1 cellular context compared by ENCODE assay signal in the genomic region with DNA sequence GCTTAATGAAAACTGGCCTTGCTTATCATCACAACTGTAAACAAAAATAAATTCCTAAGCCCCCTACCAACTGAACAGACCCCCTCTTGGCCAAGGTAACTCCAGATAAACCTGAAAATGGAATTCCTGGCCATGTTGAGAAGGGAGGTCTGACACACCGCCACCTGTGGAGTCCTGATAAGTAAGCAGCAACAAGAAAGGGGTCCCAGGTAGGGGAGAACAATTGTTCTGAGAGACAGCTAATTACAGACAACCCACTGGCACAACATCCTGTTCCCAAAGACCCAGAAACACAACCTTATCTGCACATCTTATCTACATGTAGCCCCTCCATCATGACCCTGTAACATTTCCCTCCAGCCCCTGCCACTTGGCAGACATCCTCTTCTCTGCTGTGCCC.
TF ChIP-seq lines count a peak whose summit lies in the region.

No MANE protein-coding gene starts in this region.

TF ChIP-seq in GM23338, 12 proteins besides CTCF, POLR2A, EP300 and RAD21 (continued from another document):
- TF ChIP-seq, protein P1, sequence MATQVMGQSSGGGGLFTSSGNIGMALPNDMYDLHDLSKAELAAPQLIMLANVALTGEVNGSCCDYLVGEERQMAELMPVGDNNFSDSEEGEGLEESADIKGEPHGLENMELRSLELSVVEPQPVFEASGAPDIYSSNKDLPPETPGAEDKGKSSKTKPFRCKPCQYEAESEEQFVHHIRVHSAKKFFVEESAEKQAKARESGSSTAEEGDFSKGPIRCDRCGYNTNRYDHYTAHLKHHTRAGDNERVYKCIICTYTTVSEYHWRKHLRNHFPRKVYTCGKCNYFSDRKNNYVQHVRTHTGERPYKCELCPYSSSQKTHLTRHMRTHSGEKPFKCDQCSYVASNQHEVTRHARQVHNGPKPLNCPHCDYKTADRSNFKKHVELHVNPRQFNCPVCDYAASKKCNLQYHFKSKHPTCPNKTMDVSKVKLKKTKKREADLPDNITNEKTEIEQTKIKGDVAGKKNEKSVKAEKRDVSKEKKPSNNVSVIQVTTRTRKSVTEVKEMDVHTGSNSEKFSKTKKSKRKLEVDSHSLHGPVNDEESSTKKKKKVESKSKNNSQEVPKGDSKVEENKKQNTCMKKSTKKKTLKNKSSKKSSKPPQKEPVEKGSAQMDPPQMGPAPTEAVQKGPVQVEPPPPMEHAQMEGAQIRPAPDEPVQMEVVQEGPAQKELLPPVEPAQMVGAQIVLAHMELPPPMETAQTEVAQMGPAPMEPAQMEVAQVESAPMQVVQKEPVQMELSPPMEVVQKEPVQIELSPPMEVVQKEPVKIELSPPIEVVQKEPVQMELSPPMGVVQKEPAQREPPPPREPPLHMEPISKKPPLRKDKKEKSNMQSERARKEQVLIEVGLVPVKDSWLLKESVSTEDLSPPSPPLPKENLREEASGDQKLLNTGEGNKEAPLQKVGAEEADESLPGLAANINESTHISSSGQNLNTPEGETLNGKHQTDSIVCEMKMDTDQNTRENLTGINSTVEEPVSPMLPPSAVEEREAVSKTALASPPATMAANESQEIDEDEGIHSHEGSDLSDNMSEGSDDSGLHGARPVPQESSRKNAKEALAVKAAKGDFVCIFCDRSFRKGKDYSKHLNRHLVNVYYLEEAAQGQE (IDR thresholded peaks at IDR 0.05; ENCODE audit: unreplicated experiment): no peak
- TF ChIP-seq EZH2phosphoT487 (IDR thresholded peaks at IDR 0.05; ENCODE audit: unreplicated experiment) (no peak), STAT1 (IDR thresholded peaks at IDR 0.05; ENCODE audit: unreplicated experiment) (no peak), CREB1 (CRISPR knock-in tag; IDR thresholded peaks at IDR 0.05; ENCODE audit: low read depth) (no peak), NANOG (IDR thresholded peaks at IDR 0.05; ENCODE audit: borderline replicate concordance) (no peak), ZNF331 (CRISPR knock-in tag; IDR thresholded peaks at IDR 0.05; ENCODE audit: low read depth) (no peak), JUNB (IDR thresholded peaks at IDR 0.05; ENCODE audit: unreplicated experiment) (no peak), POLR2AphosphoS5 (IDR thresholded peaks at IDR 0.05; ENCODE audit: low read depth) (no peak), ZNF114 (CRISPR knock-in tag; IDR thresholded peaks at IDR 0.05) (no peak)
- TF ChIP-seq, protein P2, sequence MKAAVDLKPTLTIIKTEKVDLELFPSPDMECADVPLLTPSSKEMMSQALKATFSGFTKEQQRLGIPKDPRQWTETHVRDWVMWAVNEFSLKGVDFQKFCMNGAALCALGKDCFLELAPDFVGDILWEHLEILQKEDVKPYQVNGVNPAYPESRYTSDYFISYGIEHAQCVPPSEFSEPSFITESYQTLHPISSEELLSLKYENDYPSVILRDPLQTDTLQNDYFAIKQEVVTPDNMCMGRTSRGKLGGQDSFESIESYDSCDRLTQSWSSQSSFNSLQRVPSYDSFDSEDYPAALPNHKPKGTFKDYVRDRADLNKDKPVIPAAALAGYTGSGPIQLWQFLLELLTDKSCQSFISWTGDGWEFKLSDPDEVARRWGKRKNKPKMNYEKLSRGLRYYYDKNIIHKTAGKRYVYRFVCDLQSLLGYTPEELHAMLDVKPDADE (IDR thresholded peaks at IDR 0.05): no peak
- TF ChIP-seq, protein P3, sequence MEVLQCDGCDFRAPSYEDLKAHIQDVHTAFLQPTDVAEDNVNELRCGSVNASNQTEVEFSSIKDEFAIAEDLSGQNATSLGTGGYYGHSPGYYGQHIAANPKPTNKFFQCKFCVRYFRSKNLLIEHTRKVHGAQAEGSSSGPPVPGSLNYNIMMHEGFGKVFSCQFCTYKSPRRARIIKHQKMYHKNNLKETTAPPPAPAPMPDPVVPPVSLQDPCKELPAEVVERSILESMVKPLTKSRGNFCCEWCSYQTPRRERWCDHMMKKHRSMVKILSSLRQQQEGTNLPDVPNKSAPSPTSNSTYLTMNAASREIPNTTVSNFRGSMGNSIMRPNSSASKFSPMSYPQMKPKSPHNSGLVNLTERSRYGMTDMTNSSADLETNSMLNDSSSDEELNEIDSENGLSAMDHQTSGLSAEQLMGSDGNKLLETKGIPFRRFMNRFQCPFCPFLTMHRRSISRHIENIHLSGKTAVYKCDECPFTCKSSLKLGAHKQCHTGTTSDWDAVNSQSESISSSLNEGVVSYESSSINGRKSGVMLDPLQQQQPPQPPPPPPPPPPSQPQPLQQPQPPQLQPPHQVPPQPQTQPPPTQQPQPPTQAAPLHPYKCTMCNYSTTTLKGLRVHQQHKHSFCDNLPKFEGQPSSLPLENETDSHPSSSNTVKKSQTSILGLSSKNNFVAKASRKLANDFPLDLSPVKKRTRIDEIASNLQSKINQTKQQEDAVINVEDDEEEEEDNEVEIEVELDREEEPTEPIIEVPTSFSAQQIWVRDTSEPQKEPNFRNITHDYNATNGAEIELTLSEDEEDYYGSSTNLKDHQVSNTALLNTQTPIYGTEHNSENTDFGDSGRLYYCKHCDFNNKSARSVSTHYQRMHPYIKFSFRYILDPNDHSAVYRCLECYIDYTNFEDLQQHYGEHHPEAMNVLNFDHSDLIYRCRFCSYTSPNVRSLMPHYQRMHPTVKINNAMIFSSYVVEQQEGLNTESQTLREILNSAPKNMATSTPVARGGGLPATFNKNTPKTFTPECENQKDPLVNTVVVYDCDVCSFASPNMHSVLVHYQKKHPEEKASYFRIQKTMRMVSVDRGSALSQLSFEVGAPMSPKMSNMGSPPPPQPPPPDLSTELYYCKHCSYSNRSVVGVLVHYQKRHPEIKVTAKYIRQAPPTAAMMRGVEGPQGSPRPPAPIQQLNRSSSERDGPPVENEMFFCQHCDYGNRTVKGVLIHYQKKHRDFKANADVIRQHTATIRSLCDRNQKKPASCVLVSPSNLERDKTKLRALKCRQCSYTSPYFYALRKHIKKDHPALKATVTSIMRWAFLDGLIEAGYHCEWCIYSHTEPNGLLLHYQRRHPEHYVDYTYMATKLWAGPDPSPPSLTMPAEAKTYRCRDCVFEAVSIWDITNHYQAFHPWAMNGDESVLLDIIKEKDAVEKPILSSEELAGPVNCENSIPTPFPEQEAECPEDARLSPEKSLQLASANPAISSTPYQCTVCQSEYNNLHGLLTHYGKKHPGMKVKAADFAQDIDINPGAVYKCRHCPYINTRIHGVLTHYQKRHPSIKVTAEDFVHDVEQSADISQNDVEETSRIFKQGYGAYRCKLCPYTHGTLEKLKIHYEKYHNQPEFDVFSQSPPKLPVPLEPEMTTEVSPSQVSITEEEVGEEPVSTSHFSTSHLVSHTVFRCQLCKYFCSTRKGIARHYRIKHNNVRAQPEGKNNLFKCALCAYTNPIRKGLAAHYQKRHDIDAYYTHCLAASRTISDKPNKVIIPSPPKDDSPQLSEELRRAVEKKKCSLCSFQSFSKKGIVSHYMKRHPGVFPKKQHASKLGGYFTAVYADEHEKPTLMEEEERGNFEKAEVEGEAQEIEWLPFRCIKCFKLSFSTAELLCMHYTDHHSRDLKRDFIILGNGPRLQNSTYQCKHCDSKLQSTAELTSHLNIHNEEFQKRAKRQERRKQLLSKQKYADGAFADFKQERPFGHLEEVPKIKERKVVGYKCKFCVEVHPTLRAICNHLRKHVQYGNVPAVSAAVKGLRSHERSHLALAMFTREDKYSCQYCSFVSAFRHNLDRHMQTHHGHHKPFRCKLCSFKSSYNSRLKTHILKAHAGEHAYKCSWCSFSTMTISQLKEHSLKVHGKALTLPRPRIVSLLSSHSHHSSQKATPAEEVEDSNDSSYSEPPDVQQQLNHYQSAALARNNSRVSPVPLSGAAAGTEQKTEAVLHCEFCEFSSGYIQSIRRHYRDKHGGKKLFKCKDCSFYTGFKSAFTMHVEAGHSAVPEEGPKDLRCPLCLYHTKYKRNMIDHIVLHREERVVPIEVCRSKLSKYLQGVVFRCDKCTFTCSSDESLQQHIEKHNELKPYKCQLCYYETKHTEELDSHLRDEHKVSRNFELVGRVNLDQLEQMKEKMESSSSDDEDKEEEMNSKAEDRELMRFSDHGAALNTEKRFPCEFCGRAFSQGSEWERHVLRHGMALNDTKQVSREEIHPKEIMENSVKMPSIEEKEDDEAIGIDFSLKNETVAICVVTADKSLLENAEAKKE (CRISPR knock-in tag; IDR thresholded peaks at IDR 0.05): no peak
